Comparison of ENCODE assay signal across 18 cellular contexts in the genomic region with DNA sequence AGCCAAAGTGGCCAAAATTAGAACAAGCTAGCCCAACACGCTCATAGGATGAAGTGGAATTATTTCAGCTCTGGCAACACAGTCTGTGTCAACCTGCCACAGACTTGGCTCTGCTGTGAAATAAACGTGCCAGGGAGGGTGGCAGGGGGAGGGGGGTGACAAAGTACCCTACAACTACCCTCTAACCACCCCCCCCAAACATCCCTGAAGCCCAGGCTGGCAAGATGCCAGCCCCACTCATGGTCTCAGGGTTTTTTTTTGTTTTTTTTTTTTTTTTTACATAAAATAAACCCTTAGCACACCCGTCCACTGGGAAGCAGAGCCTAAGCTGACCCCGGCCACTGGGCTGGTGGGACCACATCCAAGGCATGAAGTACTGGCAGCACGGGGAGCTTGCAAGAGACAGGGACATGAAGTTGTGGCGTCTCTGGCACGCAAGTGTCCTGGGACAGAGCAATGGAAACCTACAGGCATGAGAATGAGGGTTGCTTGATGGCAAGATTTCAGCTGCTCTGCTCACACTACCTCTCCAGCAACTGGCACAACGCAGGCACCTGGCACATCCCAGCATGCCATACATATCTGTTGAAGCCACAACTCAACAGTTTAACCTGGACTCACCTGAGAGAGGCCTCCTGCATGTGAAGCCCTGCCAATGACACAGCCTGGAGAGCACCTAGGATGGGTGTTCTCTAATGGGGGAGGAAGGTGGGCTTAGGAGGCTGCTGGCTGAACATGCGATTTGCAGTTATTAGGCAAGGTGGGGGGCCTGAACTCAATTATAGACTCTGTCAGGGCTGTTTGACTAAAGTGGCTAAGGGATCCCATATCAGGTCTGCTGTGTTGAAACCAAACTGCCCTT.
A peak's percentile ranks its signal among the peaks of the same experiment; 100 is the strongest.
DNase-seq lines count a peak whose midpoint lies in the region; ATAC-seq and TF ChIP-seq lines count a peak whose summit lies in the region.
"Had no signal": no experiment of that assay in that cellular context is flagged by ENCODE, and none has a peak within 500 bp of the region (broad histone marks: within the 10 kb centered on the region; RNA-seq: fewer than 3 reads in every experiment).

No MANE protein-coding gene starts in this region.

- H3K27ac Mint-ChIP-seq in Calu3 (ENCODE audit: unreplicated experiment), result no peak overlapping the region
- H3K27ac Mint-ChIP-seq in activated T-helper 1 cell treated with anti-CD3 and anti-CD28 coated beads, Interleukin-12 subunit alpha, Interleukin-12 subunit beta, Interleukin-2, Interleukin-4 antibody, amounts not matched to agents 30 ng/mL and 10 ng/mL and 1 ng/mL, durations not matched to agents 14 hours and 24 hours and 36 hours, result no peak overlapping the region

- H3K9me2 ChIP-seq in OCI-LY7 (ENCODE audit: insufficient read depth, low read length), result no peaks in the 10 kb centered on the region

- peaks cover 69% of the 10 kb centered on the region for H3K4me1 ChIP-seq in OCI-LY7 (ENCODE audit: insufficient read depth, low read length, poor library complexity, severe bottlenecking)
- H3K4me1 ChIP-seq in psoas muscle, result peaks cover 50% of the 10 kb centered on the region

- TF ChIP-seq CTCF in GM13976 (IDR thresholded peaks at IDR 0.05; ENCODE audit: borderline replicate concordance, control extremely low read depth, extremely low read depth, insufficient read depth, missing control alignments) (no peak), OCI-LY7 (conservative IDR thresholded peaks at IDR 0.05; ENCODE audit: low read length) (no peak), psoas muscle (IDR thresholded peaks at IDR 0.05) (no peak), Calu3 (IDR thresholded peaks at IDR 0.05; ENCODE audit: unreplicated experiment) (no peak)

- peak; percentile 42 for ATAC-seq in Right ventricle myocardium superior (ENCODE audit: poor library complexity)
- no peak for ATAC-seq in psoas muscle
- no peak for ATAC-seq in HG03045 (IDR thresholded peaks at IDR 0.05; ENCODE audit: unreplicated experiment)
- no peak for ATAC-seq in HG03565 (IDR thresholded peaks at IDR 0.05; ENCODE audit: unreplicated experiment)

- H3K79me2 ChIP-seq in OCI-LY7 (ENCODE audit: insufficient read depth, low read depth, low read length), result no peaks in the 10 kb centered on the region

- H2AFZ ChIP-seq in OCI-LY7 (ENCODE audit: low read length), result no peak overlapping the region

- no peaks in the 10 kb centered on the region for H4K20me1 ChIP-seq in OCI-LY7 (ENCODE audit: insufficient read depth, low read length)

- no TSS peak for BruUV-seq in OCI-LY7 (replicated peaks; lab: Mats Ljungman, UMichigan)
- no TSS peak for BruUV-seq in Calu3 (replicated peaks; lab: Mats Ljungman, UMichigan)

- H3K4me2 ChIP-seq in OCI-LY7 (ENCODE audit: low read length), result peak overlapping the region; percentile 92

- H3K9me3 Mint-ChIP-seq in Calu3 (ENCODE audit: low read depth, unreplicated experiment), result no peaks in the 10 kb centered on the region
- no peaks in the 10 kb centered on the region for H3K9me3 Mint-ChIP-seq in activated T-helper 1 cell treated with anti-CD3 and anti-CD28 coated beads, Interleukin-12 subunit alpha, Interleukin-12 subunit beta, Interleukin-2, Interleukin-4 antibody, amounts not matched to agents 30 ng/mL and 10 ng/mL and 1 ng/mL, durations not matched to agents 14 hours and 24 hours and 36 hours
- H3K9me3 Mint-ChIP-seq: central memory CD8-positive, alpha-beta T cell had no signal

- H3K27me3 Mint-ChIP-seq in Calu3 (ENCODE audit: unreplicated experiment), result no peaks in the 10 kb centered on the region
- H3K27me3 Mint-ChIP-seq in activated T-helper 1 cell treated with anti-CD3 and anti-CD28 coated beads, Interleukin-12 subunit alpha, Interleukin-12 subunit beta, Interleukin-2, Interleukin-4 antibody, amounts not matched to agents 30 ng/mL and 10 ng/mL and 1 ng/mL, durations not matched to agents 14 hours and 24 hours and 36 hours (ENCODE audit: insufficient read depth), result no peaks in the 10 kb centered on the region
- H3K27me3 Mint-ChIP-seq: central memory CD8-positive, alpha-beta T cell had no signal

- H3K36me3 Mint-ChIP-seq in Calu3 (ENCODE audit: insufficient read depth, unreplicated experiment), result peaks cover 14% of the 10 kb centered on the region
- H3K36me3 Mint-ChIP-seq in activated T-helper 1 cell treated with anti-CD3 and anti-CD28 coated beads, Interleukin-12 subunit alpha, Interleukin-12 subunit beta, Interleukin-2, Interleukin-4 antibody, amounts not matched to agents 30 ng/mL and 10 ng/mL and 1 ng/mL, durations not matched to agents 14 hours and 24 hours and 36 hours (ENCODE audit: low read depth), result no peaks in the 10 kb centered on the region

- DNase-seq in GM13976 (ENCODE audit: low spot score) (peak; percentile 2), OCI-LY7 (ENCODE audit: low spot score) (no peak), Right ventricle myocardium superior (peak; percentile 64), psoas muscle (no peak), Calu3 (no peak)
- no peak for DNase-seq in activated T-helper 1 cell treated with anti-CD3 and anti-CD28 coated beads, Interleukin-12 subunit alpha, Interleukin-12 subunit beta, Interleukin-2, Interleukin-4 antibody, amounts not matched to agents 30 ng/mL and 10 ng/mL and 1 ng/mL, durations not matched to agents 14 hours and 24 hours and 36 hours (ENCODE audit: low spot score)
- DNase-seq: effector memory CD4-positive, alpha-beta T cell; KBM-7; NCI-H1048; NCI-H2107; occipital lobe; stimulated activated CD4-positive, alpha-beta T cell treated with anti-CD3 and anti-CD28 coated beads, Interleukin-4, amount 100 ng/mL, for 4 hours; stimulated activated CD8-positive, alpha-beta memory T cell treated with anti-CD3 and anti-CD28 coated beads, Interleukin-4, amount 100 ng/mL, for 48 hours; testis had no signal

- H3K9me3 ChIP-seq in OCI-LY7 (ENCODE audit: low read length) (no peaks in the 10 kb centered on the region), psoas muscle (no peaks in the 10 kb centered on the region)
- H3K9me3 ChIP-seq: testis had no signal

- intact Hi-C loops in OCI-LY7 (cut with micrococcal nuclease; ENCODE audit: unreplicated experiment), result no loop called here
- intact Hi-C loops in Right ventricle myocardium superior (cut with DNase I), result loop anchor here (5.0 to 10.0 kb wide), 3 partner anchors 77 to 164 kb away; a partner anchor contains a TSS
- intact Hi-C loops in psoas muscle (cut with DNase I), result loop anchor here (5.0 to 10.0 kb wide), 3 partner anchors 77 to 216 kb away; a partner anchor contains a TSS
- intact Hi-C loops in Calu3 (cut with micrococcal nuclease; ENCODE audit: unreplicated experiment), result loop anchor here (5.0 kb wide), 1 partner anchor 97 kb away; no protein-coding TSS in a partner anchor
- intact Hi-C loops in activated T-helper 1 cell treated with anti-CD3 and anti-CD28 coated beads, Interleukin-12 subunit alpha, Interleukin-12 subunit beta, Interleukin-2, Interleukin-4 antibody, amounts not matched to agents 30 ng/mL and 10 ng/mL and 1 ng/mL, durations not matched to agents 14 hours and 24 hours and 36 hours (cut with micrococcal nuclease), result no loop called here

- H3K4me1 Mint-ChIP-seq in Calu3 (ENCODE audit: low read depth, unreplicated experiment), result peaks cover 33% of the 10 kb centered on the region
- peaks cover 16% of the 10 kb centered on the region for H3K4me1 Mint-ChIP-seq in activated T-helper 1 cell treated with anti-CD3 and anti-CD28 coated beads, Interleukin-12 subunit alpha, Interleukin-12 subunit beta, Interleukin-2, Interleukin-4 antibody, amounts not matched to agents 30 ng/mL and 10 ng/mL and 1 ng/mL, durations not matched to agents 14 hours and 24 hours and 36 hours (ENCODE audit: low read depth)

- WGBS in psoas muscle, 3 donors, result 30 to 55% (median 34%) methylated on average over 9 of the region's 9 CpGs

- H3K4me3 ChIP-seq in OCI-LY7 (ENCODE audit: low read depth, low read length, poor library complexity, severe bottlenecking) (peak overlapping the region; percentile 59), psoas muscle (no peak overlapping the region)
- H3K4me3 ChIP-seq: testis had no signal

- CTCF ChIA-PET in OCI-LY7 (lab: Charles Lee; ENCODE audit: unreplicated experiment) (interaction anchor here (0.8 to 1.7 kb wide), 2 partner anchors 36 to 151 kb away, joined by 4 to 6 read pairs; no protein-coding TSS in a partner anchor), Calu3 (lab: Charles Lee) (interaction anchor here (0.7 kb wide), 1 partner anchor 110 kb away, joined by 3 read pairs; no protein-coding TSS in a partner anchor)

- POLR2A ChIA-PET in OCI-LY7 (lab: Charles Lee), result interaction anchor here (0.5 to 10.2 kb wide), 15 partner anchors 8 to 222 kb away, joined by 3 to 129 read pairs (median 5); a partner anchor contains a TSS

- in situ Hi-C loops in GM13976 (cut with MboI; ENCODE audit: low sequenced_read_pairs, unreplicated experiment), result no loop called here

- peak overlapping the region; percentile 99 for H3K27ac ChIP-seq in OCI-LY7 (ENCODE audit: low read depth, low read length, poor library complexity, severe bottlenecking)
- H3K27ac ChIP-seq in psoas muscle, result peak overlapping the region; percentile 42
- H3K27ac ChIP-seq: testis, VCaP had no signal

- H3K4me3 Mint-ChIP-seq in Calu3 (ENCODE audit: low read depth, unreplicated experiment), result no peak overlapping the region
- H3K4me3 Mint-ChIP-seq in activated T-helper 1 cell treated with anti-CD3 and anti-CD28 coated beads, Interleukin-12 subunit alpha, Interleukin-12 subunit beta, Interleukin-2, Interleukin-4 antibody, amounts not matched to agents 30 ng/mL and 10 ng/mL and 1 ng/mL, durations not matched to agents 14 hours and 24 hours and 36 hours, result no peak overlapping the region
- H3K4me3 Mint-ChIP-seq: central memory CD8-positive, alpha-beta T cell had no signal

- H3K27me3 ChIP-seq in psoas muscle (ENCODE audit: insufficient read depth in 3 of 3, low read length in 2 of 3), result no peaks in the 10 kb centered on the region
- H3K27me3 ChIP-seq: testis had no signal

- peaks cover 39% of the 10 kb centered on the region for H3K36me3 ChIP-seq in OCI-LY7 (ENCODE audit: insufficient read depth, low read length)
- no peaks in the 10 kb centered on the region for H3K36me3 ChIP-seq in psoas muscle (ENCODE audit: insufficient read depth in 1 of 2, low read depth in 1 of 2)

Comparison
In these comparisons a context has a peak if more than half of its experiments do, and no peak if none do; other contexts are left out.
1. DNase-seq: peak in GM13976 (single experiment) and Right ventricle myocardium superior (single experiment); none in OCI-LY7 (single experiment), psoas muscle (0 of 2), Calu3 (single experiment) and activated T-helper 1 cell treated with anti-CD3 and anti-CD28 coated beads, Interleukin-12 subunit alpha, Interleukin-12 subunit beta, Interleukin-2, Interleukin-4 antibody, amounts not matched to agents 30 ng/mL and 10 ng/mL and 1 ng/mL, durations not matched to agents 14 hours and 24 hours and 36 hours (single experiment).
2. intact Hi-C loops: an anchor here in Right ventricle myocardium superior (5.0 to 10.0 kb wide), psoas muscle (5.0 to 10.0 kb wide) and Calu3 (5.0 kb wide); none called in OCI-LY7 and activated T-helper 1 cell treated with anti-CD3 and anti-CD28 coated beads, Interleukin-12 subunit alpha, Interleukin-12 subunit beta, Interleukin-2, Interleukin-4 antibody, amounts not matched to agents 30 ng/mL and 10 ng/mL and 1 ng/mL, durations not matched to agents 14 hours and 24 hours and 36 hours.